Comparison of ENCODE assay signal across 8 cellular contexts in genomic region chr9:112750111-112750766, GRCh38. TPM values are rescaled to one million over a fixed set of nuclear protein-coding genes. Genes with fewer than 3 reads are reported as not detected.
DNase-seq lines count a peak whose midpoint lies in the region; ATAC-seq and TF ChIP-seq lines count a peak whose summit lies in the region.

Gene SNX30 (plus strand): TSS chr9:112750760. CDS start chr9:112751002, 242 bp downstream.

- ATAC-seq in HG02642 (IDR thresholded peaks at IDR 0.05; ENCODE audit: poor library complexity, unreplicated experiment): peak; percentile 83

- in situ Hi-C loops in GM13976 (cut with MboI; ENCODE audit: low sequenced_read_pairs, unreplicated experiment): no loop called here

- no peaks in the 10 kb centered on the region for H3K27me3 ChIP-seq in right atrium auricular region

- H3K4me1 ChIP-seq in right atrium auricular region: peaks cover 0 to 34% of the 10 kb centered on the region in 2 donors
- no peaks in the 10 kb centered on the region for H3K4me1 ChIP-seq in urinary bladder (ENCODE audit: insufficient read depth)

- peak within 1 kb of the TSS; percentile 94 to 97 for H3K4me3 ChIP-seq in right atrium auricular region
- peak within 1 kb of the TSS; percentile 96 for H3K4me3 ChIP-seq in urinary bladder (ENCODE audit: low read depth, low read length)

- TF ChIP-seq CTCF in GM13976 (IDR thresholded peaks at IDR 0.05; ENCODE audit: borderline replicate concordance, control extremely low read depth, extremely low read depth, insufficient read depth, missing control alignments) (no peak), right atrium auricular region (IDR thresholded peaks at IDR 0.05) (peak in 1 of 2 donors; percentile 37)

- H3K36me3 ChIP-seq in right atrium auricular region: no peaks in the 10 kb centered on the region
- no peaks in the 10 kb centered on the region for H3K36me3 ChIP-seq in urinary bladder (ENCODE audit: insufficient read depth)

- 3% methylated on average over 49 of the region's 49 CpGs for whole genome bisulfite sequencing in urinary bladder

- DNase-seq in GM13976 (ENCODE audit: low spot score): peak; percentile 92
- DNase-seq in NCI-H1105 treated with DMSO at 0.1 percent for 48 hours (lab: John Stamatoyannopoulos, UW): peak; percentile 66
- DNase-seq in T-helper 2 cell: peak; percentile 45 to 91 (median 69)
- DNase-seq in anterior cingulate cortex (lab: John Stamatoyannopoulos, UW): peak in 57 of 58 donors; percentile 25 to 91 (median 84)
- DNase-seq in right atrium auricular region (ENCODE audit: low spot score): peak; percentile 92
- DNase-seq in pulmonary artery endothelial cell (ENCODE audit: low read depth, low spot score): peak; percentile 37

- H3K27ac ChIP-seq in right atrium auricular region (peak within 1 kb of the TSS; percentile 86), urinary bladder (ENCODE audit: low read depth) (peak within 1 kb of the TSS; percentile 66)

- no peaks in the 10 kb centered on the region for H3K9me3 ChIP-seq in right atrium auricular region

RNA-seq across cellular contexts. Expression of gene SNX30, which starts in this region (rescaled TPM):
- total RNA-seq in right atrium auricular region: 1 to 10 TPM; 5.0 to 5.7 TPM
- total RNA-seq in pulmonary artery endothelial cell: 7.2 and 7.6 TPM in 2 replicates
- 20.7 TPM for total RNA-seq in urinary bladder
- 4.5 TPM for polyA plus RNA-seq in urinary bladder

Comparison
In these comparisons a context has a peak if more than half of its experiments do, and no peak if none do; other contexts are left out.
1. Peak in every context shown above with its lines: DNase-seq, ATAC-seq, H3K4me3 ChIP-seq and H3K27ac ChIP-seq.
2. DNase-seq: peak in every context shown above with its lines; median percentile 92 in GM13976; 92 in right atrium auricular region; 84 in anterior cingulate cortex; 69 in T-helper 2 cell; 66 in NCI-H1105 treated with DMSO at 0.1 percent for 48 hours; 37 in pulmonary artery endothelial cell.